ENCODE assay signal across 26 cellular contexts in the genomic region with DNA sequence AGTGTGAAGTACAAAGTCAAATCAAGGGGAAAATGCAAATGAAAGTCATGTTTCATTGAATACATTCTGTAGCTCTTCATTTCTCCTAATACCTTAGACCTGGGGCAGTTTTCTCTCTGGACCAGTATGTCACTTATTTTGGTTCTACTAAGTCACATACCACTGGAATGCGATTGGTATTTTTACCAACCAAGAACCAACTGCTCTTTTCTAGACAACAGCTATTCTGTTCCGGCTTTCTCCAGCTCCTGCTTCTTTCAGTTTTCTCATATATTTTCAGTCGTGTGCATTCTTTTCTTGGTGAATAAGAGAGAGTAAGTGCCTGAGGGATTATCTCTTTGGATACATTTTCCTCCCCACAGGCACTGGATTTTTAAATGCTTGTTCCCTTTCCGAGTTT. TPM values are rescaled to one million over a fixed set of nuclear protein-coding genes. Genes with fewer than 3 reads are reported as not detected.
DNase-seq lines count a peak whose midpoint lies in the region; ATAC-seq, FAIRE-seq and TF ChIP-seq lines count a peak whose summit lies in the region.
"Had no signal": no experiment of that assay in that cellular context is flagged by ENCODE, and none has a peak within 500 bp of the region (broad histone marks: within the 10 kb centered on the region; RNA-seq: fewer than 3 reads in every experiment).

No MANE protein-coding gene starts in this region.

- H2AFZ ChIP-seq in hepatocyte = peak overlapping the region; percentile 20

- TF ChIP-seq CTCF in MCF 10A (IDR thresholded peaks at IDR 0.05; ENCODE audit: unreplicated experiment) (no peak), breast epithelium (IDR thresholded peaks at IDR 0.05) (no peak), hepatocyte (IDR thresholded peaks at IDR 0.05; ENCODE audit: poor library complexity) (no peak)

- peak overlapping the region; percentile 53 for H3K4me2 ChIP-seq in hepatocyte

- H3K79me2 ChIP-seq in hepatocyte = no peaks in the 10 kb centered on the region

- peak overlapping the region; percentile 43 for H3K4me3 Mint-ChIP-seq in MCF 10A (ENCODE audit: unreplicated experiment)
- H3K4me3 Mint-ChIP-seq in T-cell = no peak overlapping the region
- H3K4me3 Mint-ChIP-seq: activated naive CD4-positive, alpha-beta T cell treated with anti-CD3 and anti-CD28 coated beads for 36 hours; activated T-cell treated with anti-CD3 and anti-CD28 coated beads, Interleukin-2, amount 50 U/mL, for 24 hours had no signal

- H3K27me3 Mint-ChIP-seq in MCF 10A (ENCODE audit: insufficient read depth, unreplicated experiment) = no peaks in the 10 kb centered on the region
- peaks cover 6 to 13% of the 10 kb centered on the region in 2 donors for H3K27me3 Mint-ChIP-seq in T-cell

- H3K27me3 ChIP-seq in breast epithelium (no peaks in the 10 kb centered on the region), adipocyte (replicated peaks; ENCODE audit: control insufficient read depth, insufficient read depth, low read length) (peaks cover 11% of the 10 kb centered on the region), hepatocyte (no peaks in the 10 kb centered on the region)
- H3K27me3 ChIP-seq: vagina had no signal

- 62% methylated on average over 4 of the region's 4 CpGs for WGBS in hepatocyte (ENCODE audit: low lambda C conversion rate, missing lambda C conversion rate)

- no TSS peak for BruUV-seq in MCF 10A (replicated peaks; lab: Mats Ljungman, UMichigan)

- H3K27ac ChIP-seq in breast epithelium = no peak overlapping the region
- peak overlapping the region; percentile 50 for H3K27ac ChIP-seq in hepatocyte
- H3K27ac ChIP-seq: vagina had no signal

- CTCF ChIA-PET in MCF 10A (lab: Yijun Ruan, JAX) (no interaction called here), T-cell (lab: Charles Lee) (interaction anchor here in 1 of 2 donors (0.5 kb wide), 1 partner anchor 442 kb away, joined by 3 read pairs; no protein-coding TSS in a partner anchor)

- TF ChIP-seq POLR2A in breast epithelium (IDR thresholded peaks at IDR 0.05) = no peak

- H3K4me1 ChIP-seq in breast epithelium (no peaks in the 10 kb centered on the region), adipocyte (ENCODE audit: control insufficient read depth, insufficient read depth, low read length) (no peaks in the 10 kb centered on the region), hepatocyte (ENCODE audit: insufficient read depth) (no peaks in the 10 kb centered on the region)
- H3K4me1 ChIP-seq: vagina had no signal

- H4K20me1 ChIP-seq in hepatocyte (ENCODE audit: insufficient read depth, poor library complexity, severe bottlenecking) = no peaks in the 10 kb centered on the region

- H3K9me3 Mint-ChIP-seq in MCF 10A (ENCODE audit: unreplicated experiment) = no peaks in the 10 kb centered on the region
- H3K9me3 Mint-ChIP-seq in T-cell = no peaks in the 10 kb centered on the region
- H3K9me3 Mint-ChIP-seq: activated naive CD4-positive, alpha-beta T cell treated with anti-CD3 and anti-CD28 coated beads for 36 hours; activated T-cell treated with anti-CD3 and anti-CD28 coated beads, Interleukin-2, amount 50 U/mL, for 24 hours had no signal

- H3K9ac ChIP-seq in adipocyte (ENCODE audit: low read length) = no peak overlapping the region

- FAIRE-seq in urothelium cell line (lab: Jason Lieb, UNC) = no peak
- FAIRE-seq: A204.1, endothelial cell of umbilical vein had no signal

- H3K36me3 Mint-ChIP-seq in MCF 10A (ENCODE audit: insufficient read depth, unreplicated experiment) (peaks cover 6% of the 10 kb centered on the region), T-cell (no peaks in the 10 kb centered on the region)

- H3K36me3 ChIP-seq in breast epithelium (no peaks in the 10 kb centered on the region), adipocyte (ENCODE audit: control insufficient read depth, insufficient read depth, low read length, severe bottlenecking) (no peaks in the 10 kb centered on the region), hepatocyte (replicated peaks; ENCODE audit: insufficient read depth, low read depth) (no peaks in the 10 kb centered on the region)
- H3K36me3 ChIP-seq: vagina had no signal

- no peaks in the 10 kb centered on the region for H3K9me3 ChIP-seq in breast epithelium
- no peaks in the 10 kb centered on the region for H3K9me3 ChIP-seq in adipocyte (ENCODE audit: control insufficient read depth, low read length)
- H3K9me3 ChIP-seq in hepatocyte (ENCODE audit: low read depth) = no peaks in the 10 kb centered on the region
- H3K9me3 ChIP-seq: vagina had no signal

- no peak for ATAC-seq in T-cell (replicated peaks in 1 of 4)
- ATAC-seq in left cardiac atrium = no peak
- ATAC-seq: K562 had no signal

- H3K4me1 Mint-ChIP-seq in MCF 10A (ENCODE audit: insufficient read depth, unreplicated experiment) (peaks cover 21% of the 10 kb centered on the region), T-cell (peaks cover 19 to 23% (median 20%) of the 10 kb centered on the region in 3 donors)

- peak overlapping the region; percentile 26 for H3K27ac Mint-ChIP-seq in MCF 10A (ENCODE audit: low read depth, unreplicated experiment)
- H3K27ac Mint-ChIP-seq in T-cell = no peak overlapping the region
- H3K27ac Mint-ChIP-seq: activated naive CD4-positive, alpha-beta T cell treated with anti-CD3 and anti-CD28 coated beads for 36 hours; activated T-cell treated with anti-CD3 and anti-CD28 coated beads, Interleukin-2, amount 50 U/mL, for 24 hours had no signal

- H3K9me2 ChIP-seq in hepatocyte (replicated peaks; ENCODE audit: insufficient read depth) = no peaks in the 10 kb centered on the region

- POLR2A ChIA-PET in MCF 10A (lab: Yijun Ruan, JAX) (interaction anchor here (0.8 kb wide), 1 partner anchor 1160 kb away, joined by 3 read pairs; no protein-coding TSS in a partner anchor), T-cell (lab: Charles Lee) (no interaction called here)

- H3K4me3 ChIP-seq in breast epithelium (no peak overlapping the region), adipocyte (ENCODE audit: low read length) (peak overlapping the region; percentile 8), hepatocyte (no peak overlapping the region)
- H3K4me3 ChIP-seq: K562, vagina had no signal

- intact Hi-C loops in MCF 10A (cut with micrococcal nuclease) = no loop called here
- intact Hi-C loops in breast epithelium (cut with DNase I; ENCODE audit: low total_unique reads) = no loop called here
- intact Hi-C loops in left cardiac atrium (cut with DNase I) = no loop called here

- DNase-seq in MCF 10A (ENCODE audit: unreplicated experiment) (no peak), breast epithelium (ENCODE audit: low spot score in 2 of 2) (no peak), adipocyte (ENCODE audit: low read depth) (no peak), hepatocyte (ENCODE audit: low spot score) (no peak), urothelium cell line (ENCODE audit: low spot score) (peak; percentile 7), T-cell (no peak), left cardiac atrium (no peak), NCI-H2196 treated with DMSO at 0.1 percent for 48 hours (lab: John Stamatoyannopoulos, UW; ENCODE audit: unreplicated experiment) (no peak)
- DNase-seq: activated CD4-positive, alpha-beta T cell treated with anti-CD3 and anti-CD28 coated beads, Interleukin-2, amount 50 U/mL, for 4 hours; activated naive CD4-positive, alpha-beta T cell treated with anti-CD3 and anti-CD28 coated beads for 36 hours; activated T-cell treated with anti-CD3 and anti-CD28 coated beads, Interleukin-2, amount 50 U/mL, for 24 hours; aorta; C1 segment of cervical spinal cord; foreskin fibroblast; midbrain; NCI-H187 treated with DMSO at 0.1 percent for 48 hours; NK-92 treated with Interleukin-12 subunit alpha and Interleukin-12 subunit beta, amount 100 ng/mL, for 24 hours; Right ventricle myocardium superior; stimulated activated CD4-positive, alpha-beta T cell treated with anti-CD3 and anti-CD28 coated beads, Interleukin-12 subunit alpha, Interleukin-12 subunit beta, amount 100 ng/mL, for 4 hours; stimulated activated CD8-positive, alpha-beta memory T cell treated with anti-CD3 and anti-CD28 coated beads, Interleukin-4, amount 100 ng/mL, for 48 hours; substantia nigra had no signal

RNA-seq across cellular contexts. Expression of gene SPACA1, which starts 39.2 kb away (rescaled TPM):
- total RNA-seq in MCF 10A (2022) (not detected in 2 replicates), breast epithelium (not detected), hepatocyte (not detected in 2 replicates), T-cell (not detected), left cardiac atrium (not detected)
- not detected in 2 replicates for polyA plus RNA-seq in hepatocyte
- total RNA-seq: activated naive CD4-positive, alpha-beta T cell treated with anti-CD3 and anti-CD28 coated beads for 36 hours; aorta; endothelial cell of umbilical vein; K562; Right ventricle myocardium superior; T-helper 2 cell treated with Interferon-gamma antibody and Interleukin-4, amounts not matched to agents 100 ng/mL and 5 ng/mL, for 36 hours; vagina had no signal
- polyA plus RNA-seq: aorta, endothelial cell of umbilical vein, K562 had no signal
